ENCODE assay signal across 8 cellular contexts in the genomic region with DNA sequence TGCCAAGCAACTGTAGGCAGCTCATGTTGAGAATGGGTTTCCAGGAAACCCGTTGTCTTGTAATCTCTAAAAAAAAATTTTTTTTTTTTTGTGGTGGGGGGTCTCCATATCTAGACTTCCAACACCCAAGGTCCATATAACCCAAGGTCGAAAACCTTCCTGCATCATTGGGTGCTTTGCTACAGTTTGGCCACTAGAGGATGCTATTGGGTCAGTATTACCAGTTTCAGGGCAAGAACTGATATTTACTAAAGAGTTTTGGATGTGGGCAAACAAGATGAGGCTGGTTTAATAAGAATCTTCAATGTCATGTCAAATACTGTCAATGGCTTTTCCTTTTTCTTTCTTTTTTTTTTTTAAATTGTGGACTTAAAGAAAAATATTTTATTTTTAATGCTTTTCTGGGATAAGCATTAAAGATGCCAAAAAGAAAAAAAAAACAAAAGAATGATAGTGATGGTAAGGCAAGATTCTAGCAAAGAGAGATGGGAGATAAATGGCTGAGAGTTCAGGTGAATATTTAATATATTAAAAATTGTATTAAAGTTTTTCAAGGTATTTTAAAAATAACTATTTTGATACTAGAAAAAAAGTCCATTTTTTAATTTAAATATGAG.
DNase-seq lines count a peak whose midpoint lies in the region; FAIRE-seq and TF ChIP-seq lines count a peak whose summit lies in the region.

No MANE protein-coding gene starts in this region.

- H3K4me1 ChIP-seq in transverse colon: no peaks in the 10 kb centered on the region

- TF ChIP-seq CTCF in transverse colon (IDR thresholded peaks at IDR 0.05): peak; percentile 93 to 98 (median 97)

- intact Hi-C loops in transverse colon (cut with DNase I; ENCODE audit: low total_unique reads): no loop called here

- TF ChIP-seq POLR2A in transverse colon (IDR thresholded peaks at IDR 0.05): no peak

- in situ Hi-C loops in transverse colon (cut with MboI; ENCODE audit: low pct_ligation_motif_present in 1 of 4, low pct_unique_long_range_greater_than_20kb in 1 of 4, low sequenced_read_pairs in 3 of 4): loop anchor here in 1 of 4 donors (25.0 kb wide), 1 partner anchor 158 kb away; no protein-coding TSS in a partner anchor

- peak; percentile 60 for DNase-seq in CD1c-positive myeloid dendritic cell (ENCODE audit: extremely low spot score)
- peak; percentile 55 for DNase-seq in GM19239 (ENCODE audit: insufficient read length, low spot score)
- peak; percentile 4 for DNase-seq in NCI-H526 treated with DMSO at 0.1 percent for 48 hours (lab: John Stamatoyannopoulos, UW)
- DNase-seq in central memory CD4-positive, alpha-beta T cell: peak; percentile 2
- DNase-seq in kidney glomerular epithelial cell (lab: John Stamatoyannopoulos, UW): peak; percentile 38
- DNase-seq in transverse colon: no peak
- no peak for DNase-seq in NCI-H128 (lab: John Stamatoyannopoulos, UW; ENCODE audit: unreplicated experiment)
- DNase-seq in GF-D8 (lab: John Stamatoyannopoulos, UW): no peak

- 0 to 6% methylated on average over 1 to 2 of the region's 2 CpGs for WGBS in transverse colon (ENCODE audit: low coverage in 1 of 2), 2 donors

- no peak overlapping the region for H3K4me3 ChIP-seq in transverse colon

- no peaks in the 10 kb centered on the region for H3K27me3 ChIP-seq in transverse colon

- no peaks in the 10 kb centered on the region for H3K9me3 ChIP-seq in transverse colon

- H3K36me3 ChIP-seq in transverse colon: no peaks in the 10 kb centered on the region

- FAIRE-seq in GM19239 (lab: Jason Lieb, UNC): peak; percentile 45

- H3K27ac ChIP-seq in transverse colon: no peak overlapping the region

- no peak for TF ChIP-seq EP300 in transverse colon (IDR thresholded peaks at IDR 0.05; ENCODE audit: low read depth)

Comparison
In these comparisons a context has a peak if more than half of its experiments do, and no peak if none do; other contexts are left out.
1. DNase-seq: peak in CD1c-positive myeloid dendritic cell (single experiment), GM19239 (single experiment), NCI-H526 treated with DMSO at 0.1 percent for 48 hours (single experiment), central memory CD4-positive, alpha-beta T cell (single experiment) and kidney glomerular epithelial cell (single experiment); none in transverse colon (single experiment), NCI-H128 (single experiment) and GF-D8 (single experiment).